In the genomic region with DNA sequence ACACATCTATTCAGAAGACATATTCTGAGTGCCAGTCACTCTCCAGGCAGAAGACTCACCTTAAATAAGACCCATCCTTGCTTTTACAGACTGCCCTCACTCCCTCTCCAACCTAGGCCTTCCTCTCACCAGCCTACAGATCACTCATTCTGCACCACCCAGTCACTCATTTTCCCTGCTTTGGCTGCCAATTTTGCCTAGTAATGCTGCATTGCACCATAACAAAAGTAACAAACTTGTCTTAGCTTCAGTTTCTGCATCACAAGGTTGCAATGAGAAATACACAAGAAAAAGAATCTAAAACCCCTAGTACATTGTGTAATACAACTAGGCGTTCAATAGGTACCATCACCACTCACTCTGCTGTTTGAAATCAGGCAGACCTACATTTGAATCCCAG, we compare ENCODE assay signal across 31 cellular contexts.
"Had no signal": no experiment of that assay in that cellular context is flagged by ENCODE, and none has a peak within 500 bp of the region (broad histone marks: within the 10 kb centered on the region; RNA-seq: fewer than 3 reads in every experiment).

No MANE protein-coding gene starts in this region.

- H3K4me1 Mint-ChIP-seq: activated CD4-positive, alpha-beta T cell treated with anti-CD3 and anti-CD28 coated beads for 36 hours; activated naive CD8-positive, alpha-beta T cell treated with anti-CD3 and anti-CD28 coated beads, Interleukin-2, amount 10 ng/mL, durations not matched to agents 7 days and 5 days; central memory CD8-positive, alpha-beta T cell; naive B cell; stimulated activated effector memory CD8-positive, alpha-beta T cell treated with anti-CD3 and anti-CD28 coated beads, Interleukin-12 subunit alpha, Interleukin-12 subunit beta, amount 100 ng/mL, for 72 hours had no signal

- H3K4me3 Mint-ChIP-seq: activated CD4-positive, alpha-beta T cell treated with anti-CD3 and anti-CD28 coated beads for 36 hours; activated naive CD4-positive, alpha-beta T cell treated with anti-CD3 and anti-CD28 coated beads for 36 hours; activated naive CD8-positive, alpha-beta T cell treated with anti-CD3 and anti-CD28 coated beads, Interleukin-2, amount 10 ng/mL, durations not matched to agents 7 days and 5 days; activated T-helper 1 cell treated with anti-CD3 and anti-CD28 coated beads, Interleukin-12 subunit alpha, Interleukin-12 subunit beta, Interleukin-2, Interleukin-4 antibody, amounts not matched to agents 30 ng/mL and 10 ng/mL and 1 ng/mL, durations not matched to agents 14 hours and 24 hours and 36 hours; central memory CD8-positive, alpha-beta T cell; naive B cell; nephron progenitor cell; stimulated activated effector memory CD8-positive, alpha-beta T cell treated with anti-CD3 and anti-CD28 coated beads, Interleukin-12 subunit alpha, Interleukin-12 subunit beta, amount 100 ng/mL, for 72 hours; stimulated activated naive CD8-positive, alpha-beta T cell treated with anti-CD3 and anti-CD28 coated beads, Interleukin-15, Interleukin-2, amounts not matched to agents 100 ng/mL and 50 ng/mL, for 24 hours had no signal

- H3K27ac Mint-ChIP-seq: activated CD4-positive, alpha-beta T cell treated with anti-CD3 and anti-CD28 coated beads for 36 hours; activated naive CD4-positive, alpha-beta T cell treated with anti-CD3 and anti-CD28 coated beads for 36 hours; activated naive CD8-positive, alpha-beta T cell treated with anti-CD3 and anti-CD28 coated beads, Interleukin-2, amount 10 ng/mL, durations not matched to agents 7 days and 5 days; activated T-helper 1 cell treated with anti-CD3 and anti-CD28 coated beads, Interleukin-12 subunit alpha, Interleukin-12 subunit beta, Interleukin-2, Interleukin-4 antibody, amounts not matched to agents 30 ng/mL and 10 ng/mL and 1 ng/mL, durations not matched to agents 14 hours and 24 hours and 36 hours; nephron progenitor cell; progenitor cell of endocrine pancreas; stimulated activated effector memory CD8-positive, alpha-beta T cell treated with anti-CD3 and anti-CD28 coated beads, Interleukin-12 subunit alpha, Interleukin-12 subunit beta, amount 100 ng/mL, for 72 hours; stimulated activated naive CD8-positive, alpha-beta T cell treated with anti-CD3 and anti-CD28 coated beads, Interleukin-15, Interleukin-2, amounts not matched to agents 100 ng/mL and 50 ng/mL, for 24 hours had no signal

- H3K9me3 Mint-ChIP-seq: activated naive CD4-positive, alpha-beta T cell treated with anti-CD3 and anti-CD28 coated beads for 36 hours; activated naive CD8-positive, alpha-beta T cell treated with anti-CD3 and anti-CD28 coated beads, Interleukin-2, amount 10 ng/mL, durations not matched to agents 7 days and 5 days; activated T-helper 1 cell treated with anti-CD3 and anti-CD28 coated beads, Interleukin-12 subunit alpha, Interleukin-12 subunit beta, Interleukin-2, Interleukin-4 antibody, amounts not matched to agents 30 ng/mL and 10 ng/mL and 1 ng/mL, durations not matched to agents 14 hours and 24 hours and 36 hours; naive B cell; nephron progenitor cell; stimulated activated naive CD8-positive, alpha-beta T cell treated with anti-CD3 and anti-CD28 coated beads, Interleukin-15, Interleukin-2, amounts not matched to agents 100 ng/mL and 50 ng/mL, for 24 hours had no signal

- H3K27me3 ChIP-seq: breast epithelium, neutrophil, ovary, upper lobe of right lung had no signal

- H3K4me3 ChIP-seq: breast epithelium, ovary, upper lobe of right lung had no signal

- ATAC-seq: activated CD4-positive, alpha-beta T cell treated with anti-CD3 and anti-CD28 coated beads for 36 hours; left ventricle myocardium superior; sciatic nerve; stimulated activated effector memory CD8-positive, alpha-beta T cell treated with anti-CD3 and anti-CD28 coated beads, Interleukin-12 subunit alpha, Interleukin-12 subunit beta, amount 100 ng/mL, for 72 hours; upper lobe of right lung had no signal

- H3K36me3 Mint-ChIP-seq: activated naive CD8-positive, alpha-beta T cell treated with anti-CD3 and anti-CD28 coated beads, Interleukin-2, amount 10 ng/mL, durations not matched to agents 7 days and 5 days; naive B cell; stimulated activated effector memory CD8-positive, alpha-beta T cell treated with anti-CD3 and anti-CD28 coated beads, Interleukin-12 subunit alpha, Interleukin-12 subunit beta, amount 100 ng/mL, for 72 hours had no signal

- H3K27ac ChIP-seq: epithelial cell of prostate, neutrophil, ovary, upper lobe of right lung had no signal

- H3K9me3 ChIP-seq: breast epithelium, neutrophil, ovary, upper lobe of right lung had no signal

- H3K27me3 Mint-ChIP-seq: activated CD4-positive, alpha-beta T cell treated with anti-CD3 and anti-CD28 coated beads for 36 hours; activated naive CD8-positive, alpha-beta T cell treated with anti-CD3 and anti-CD28 coated beads, Interleukin-2, amount 10 ng/mL, durations not matched to agents 7 days and 5 days; progenitor cell of endocrine pancreas had no signal

- DNase-seq: activated CD4-positive, alpha-beta T cell treated with anti-CD3 and anti-CD28 coated beads for 36 hours; activated CD4-positive, alpha-beta T cell treated with anti-CD3 and anti-CD28 coated beads, Interleukin-2, amount 50 U/mL, for 4 hours; activated CD4-positive, CD25-positive, alpha-beta regulatory T cell; activated CD8-positive, alpha-beta memory T cell treated with anti-CD3 and anti-CD28 coated beads for 24 hours; activated effector memory CD4-positive, alpha-beta T cell treated with anti-CD3 and anti-CD28 coated beads, Interleukin-2, amount 50 U/mL, for 16 hours; activated naive CD4-positive, alpha-beta T cell treated with anti-CD3 and anti-CD28 coated beads for 36 hours; activated naive CD8-positive, alpha-beta T cell treated with anti-CD3 and anti-CD28 coated beads, Interleukin-2, amount 10 ng/mL, durations not matched to agents 7 days and 5 days; activated T-cell treated with anti-CD3 and anti-CD28 coated beads, Interleukin-2, amount 50 U/mL, for 1 hour; amygdala; dermis blood vessel endothelial cell; effector CD4-positive, alpha-beta T cell; glutamatergic neuron; islet precursor cell; left ventricle myocardium superior; naive B cell; nephron progenitor cell; ovary; retina; small intestine; stimulated activated CD4-positive, alpha-beta T cell treated with anti-CD3 and anti-CD28 coated beads, Interleukin-4, amount 100 ng/mL, for 24 hours; substantia nigra; upper lobe of right lung had no signal
